In the genomic region with DNA sequence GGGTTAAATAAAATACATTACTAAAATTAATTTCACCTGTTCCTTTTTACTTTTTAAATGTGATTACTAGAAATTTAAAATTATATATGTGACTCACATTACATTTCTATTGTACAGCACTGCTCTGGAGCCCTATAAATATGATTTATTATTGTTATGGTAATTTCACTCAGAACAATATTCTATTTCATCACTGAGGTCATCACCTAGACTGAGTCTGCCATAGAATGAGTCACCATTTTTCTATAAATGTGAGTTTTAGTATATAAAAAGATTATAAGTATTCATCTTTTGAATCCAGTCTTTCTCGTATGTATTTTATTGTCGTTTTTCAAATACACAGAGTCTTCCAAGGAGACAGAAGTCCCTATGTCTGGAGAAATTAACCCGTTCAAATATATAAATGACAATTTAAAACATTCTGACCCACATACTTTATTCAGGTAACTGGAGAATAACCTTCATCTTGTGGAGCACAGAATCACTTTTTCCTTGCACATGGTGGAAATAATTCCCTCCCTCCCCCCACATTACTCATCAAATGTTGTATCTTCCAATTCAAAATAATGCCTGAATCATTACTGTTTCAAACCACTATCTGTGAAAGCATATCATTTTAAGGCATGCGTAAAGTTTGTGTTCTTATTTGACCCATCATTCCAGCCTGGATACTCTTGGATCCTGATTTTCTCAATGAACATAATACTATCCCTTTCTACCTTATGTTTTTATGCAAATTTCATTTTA, we compare ENCODE assay signal across 20 cellular contexts. TPM values are rescaled to one million over a fixed set of nuclear protein-coding genes. Genes with fewer than 3 reads are reported as not detected.
DNase-seq lines count a peak whose midpoint lies in the region; ATAC-seq and TF ChIP-seq lines count a peak whose summit lies in the region.
"Had no signal": no experiment of that assay in that cellular context is flagged by ENCODE, and none has a peak within 500 bp of the region (broad histone marks: within the 10 kb centered on the region; RNA-seq: fewer than 3 reads in every experiment).

No MANE protein-coding gene starts in this region.

- TF ChIP-seq CTCF in brain microvascular endothelial cell (IDR thresholded peaks at IDR 0.05; ENCODE audit: low read depth, low read length, missing control alignments), result no peak

- H2AFZ ChIP-seq in Karpas-422 (ENCODE audit: low read length), result no peak overlapping the region

- no peaks in the 10 kb centered on the region for H3K79me2 ChIP-seq in Karpas-422 (ENCODE audit: low read length)

- H3K4me1 ChIP-seq in Karpas-422 (ENCODE audit: low read length), result peaks cover 8% of the 10 kb centered on the region
- H3K4me1 ChIP-seq: BLaER1, esophagus muscularis mucosa, tibial artery had no signal

- no peak overlapping the region for H3K4me2 ChIP-seq in Karpas-422 (ENCODE audit: low read depth, low read length, poor library complexity, severe bottlenecking)
- H3K4me2 ChIP-seq: BLaER1 had no signal

- no peak for ATAC-seq in left lobe of liver
- ATAC-seq: left colon, T-cell had no signal

- H3K27ac ChIP-seq in Karpas-422 (ENCODE audit: low read length) (no peak overlapping the region), brain microvascular endothelial cell (peak overlapping the region; percentile 72)
- H3K27ac ChIP-seq: BLaER1, esophagus muscularis mucosa, ovary, tibial artery, VCaP had no signal

- H3K36me3 ChIP-seq in Karpas-422 (ENCODE audit: insufficient read depth, low read length) (no peaks in the 10 kb centered on the region), brain microvascular endothelial cell (replicated peaks) (no peaks in the 10 kb centered on the region)
- H3K36me3 ChIP-seq: BLaER1, esophagus muscularis mucosa, ovary, tibial artery had no signal

- peak; percentile 41 for DNase-seq in EL
- DNase-seq in Karpas-422, result peak; percentile 31
- DNase-seq in brain microvascular endothelial cell, result peak; percentile 64
- DNase-seq in lung microvascular endothelial cell (ENCODE audit: low read depth in 2 of 2), result peak; percentile 11 to 40
- DNase-seq in stimulated activated naive CD4-positive, alpha-beta T cell treated with Interleukin-2 at 50 U/mL for 16 hours (lab: John Stamatoyannopoulos, UW), result no peak
- DNase-seq in left lobe of liver (ENCODE audit: low spot score), result no peak
- DNase-seq in NOMO-1 treated with dmso at 0.1 percent for 144 hours (lab: John Stamatoyannopoulos, UW; ENCODE audit: unreplicated experiment), result no peak
- DNase-seq: activated CD8-positive, alpha-beta memory T cell treated with anti-CD3 and anti-CD28 coated beads for 24 hours; activated effector memory CD4-positive, alpha-beta T cell treated with Interleukin-2 at 50 U/mL for 16 hours; hypothalamus; left colon; NCI-H1092 treated with DMSO at 0.1 percent for 48 hours; NCI-H2171; ovary; stimulated activated CD4-positive, alpha-beta T cell treated with anti-CD3 and anti-CD28 coated beads, Interleukin-4, amount 100 ng/mL, for 4 hours; T-cell; tibial artery had no signal

- in situ Hi-C loops in brain microvascular endothelial cell (cut with HindIII; ENCODE audit: low pct_ligation_motif_present, low sequenced_read_pairs), result no loop called here

- H3K4me3 ChIP-seq in Karpas-422 (ENCODE audit: low read length), result no peak overlapping the region
- H3K4me3 ChIP-seq in brain microvascular endothelial cell (ENCODE audit: low read depth, low read length), result no peak overlapping the region
- H3K4me3 ChIP-seq: BLaER1, esophagus muscularis mucosa, ovary, tibial artery had no signal

- H3K9me3 ChIP-seq in Karpas-422 (ENCODE audit: low read length), result no peaks in the 10 kb centered on the region
- H3K9me3 ChIP-seq: BLaER1, esophagus muscularis mucosa, ovary, tibial artery had no signal

- no peaks in the 10 kb centered on the region for H4K20me1 ChIP-seq in Karpas-422 (ENCODE audit: insufficient read depth, low read depth, low read length)
- H4K20me1 ChIP-seq: BLaER1 had no signal

- H3K9ac ChIP-seq in Karpas-422 (ENCODE audit: low read length), result no peak overlapping the region
- H3K9ac ChIP-seq: BLaER1 had no signal

- no peaks in the 10 kb centered on the region for H3K9me2 ChIP-seq in Karpas-422 (replicated peaks; ENCODE audit: insufficient read depth, low read length)

- H3K27me3 ChIP-seq in Karpas-422 (ENCODE audit: low read length), result no peaks in the 10 kb centered on the region
- H3K27me3 ChIP-seq in brain microvascular endothelial cell (replicated peaks), result no peaks in the 10 kb centered on the region
- H3K27me3 ChIP-seq: BLaER1, ovary had no signal

RNA-seq across cellular contexts. Expression of a gene that starts 30.0 kb away (rescaled TPM):
- total RNA-seq in Karpas-422 (2014; rRNA removed; shearing (Covaris generic); ENCODE audit: low replicate concordance), result 8.4 and 11.6 TPM in 2 replicates
- total RNA-seq in lung microvascular endothelial cell (6.1 and 6.7 TPM in 2 replicates), left lobe of liver (5.3 TPM)

Comparison
In these comparisons a context has a peak if more than half of its experiments do, and no peak if none do; other contexts are left out.
1. DNase-seq: peak in EL (single experiment), Karpas-422 (single experiment), brain microvascular endothelial cell (single experiment) and lung microvascular endothelial cell (2 of 2); none in stimulated activated naive CD4-positive, alpha-beta T cell treated with Interleukin-2 at 50 U/mL for 16 hours (single experiment), left lobe of liver (single experiment) and NOMO-1 treated with dmso at 0.1 percent for 144 hours (single experiment).